In genomic region chr1:110945626-110946025, GRCh38 we compare ENCODE assay signal across 13 cellular contexts.
"Had no signal": no experiment of that assay in that cellular context is flagged by ENCODE, and none has a peak within 500 bp of the region (broad histone marks: within the 10 kb centered on the region; RNA-seq: fewer than 3 reads in every experiment).

No MANE protein-coding gene starts in this region.

- H3K4me1 ChIP-seq: gastrocnemius medialis, heart left ventricle, left lung, thyroid gland had no signal

- FAIRE-seq: TTC549, urothelium cell line had no signal

- ATAC-seq: gastrocnemius medialis, heart left ventricle, left lung had no signal

- DNase-seq: activated CD4-positive, alpha-beta T cell treated with anti-CD3 and anti-CD28 coated beads, Interleukin-2, amount 50 U/mL, for 4 hours; activated gamma-delta T cell; endodermal cell; gastrocnemius medialis; heart left ventricle; left lung; occipital lobe; retina; stimulated activated naive CD4-positive, alpha-beta T cell; thyroid gland had no signal

- H3K27ac ChIP-seq: cardiac muscle cell, gastrocnemius medialis, heart left ventricle, left lung, thyroid gland had no signal

- H3K27me3 ChIP-seq: cardiac muscle cell, gastrocnemius medialis, heart left ventricle, left lung, thyroid gland had no signal

- H3K4me3 ChIP-seq: cardiac muscle cell, gastrocnemius medialis, heart left ventricle, left lung, thyroid gland had no signal

- H3K36me3 ChIP-seq: cardiac muscle cell had no signal

- H3K9me3 ChIP-seq: gastrocnemius medialis, thyroid gland had no signal
